In genomic region chr18:76972838-76973237, GRCh38 we compare ENCODE assay signal across 14 cellular contexts.
"Had no signal": no experiment of that assay in that cellular context is flagged by ENCODE, and none has a peak within 500 bp of the region (broad histone marks: within the 10 kb centered on the region; RNA-seq: fewer than 3 reads in every experiment).

No MANE protein-coding gene starts in this region.

- H3K27ac Mint-ChIP-seq: activated B cell treated with CpG ODN at 0.5 μM for 24 hours; activated naive CD8-positive, alpha-beta T cell; activated T-cell treated with anti-CD3 and anti-CD28 coated beads, Interleukin-2, amount 50 U/mL, for 72 hours; stimulated activated effector memory CD8-positive, alpha-beta T cell treated with anti-CD3 and anti-CD28 coated beads, Interleukin-12 subunit alpha, Interleukin-12 subunit beta, amount 100 ng/mL, for 72 hours; T-helper 17 cell had no signal

- H3K27me3 ChIP-seq: esophagus squamous epithelium, foreskin keratinocyte, sigmoid colon had no signal

- H3K36me3 Mint-ChIP-seq: activated naive CD8-positive, alpha-beta T cell had no signal

- H3K9me3 ChIP-seq: esophagus squamous epithelium, sigmoid colon, thoracic aorta had no signal

- H3K4me1 Mint-ChIP-seq: stimulated activated effector memory CD8-positive, alpha-beta T cell treated with anti-CD3 and anti-CD28 coated beads, Interleukin-12 subunit alpha, Interleukin-12 subunit beta, amount 100 ng/mL, for 72 hours had no signal

- DNase-seq: activated B cell treated with CpG ODN at 0.5 μM for 24 hours; activated CD4-positive, alpha-beta T cell treated with anti-CD3 and anti-CD28 coated beads for 48 hours; activated gamma-delta T cell; activated T-cell treated with anti-CD3 and anti-CD28 coated beads, Interleukin-2, amount 50 U/mL, for 72 hours; amniotic stem cell; esophagus squamous epithelium; sigmoid colon; stimulated activated CD4-positive, alpha-beta T cell treated with anti-CD3 and anti-CD28 coated beads, Interleukin-1b, Interleukin-23, amount 100 ng/mL, for 48 hours; T-helper 17 cell had no signal

- H3K27ac ChIP-seq: foreskin keratinocyte, sigmoid colon, thoracic aorta had no signal

- H3K36me3 ChIP-seq: thoracic aorta had no signal

- FAIRE-seq: urothelium cell line had no signal

- H3K4me3 Mint-ChIP-seq: activated B cell treated with CpG ODN at 0.5 μM for 24 hours; activated naive CD8-positive, alpha-beta T cell; activated T-cell treated with anti-CD3 and anti-CD28 coated beads, Interleukin-2, amount 50 U/mL, for 72 hours; stimulated activated effector memory CD8-positive, alpha-beta T cell treated with anti-CD3 and anti-CD28 coated beads, Interleukin-12 subunit alpha, Interleukin-12 subunit beta, amount 100 ng/mL, for 72 hours; T-helper 17 cell had no signal

- H3K4me3 ChIP-seq: esophagus squamous epithelium, sigmoid colon, thoracic aorta had no signal

- H3K9me3 Mint-ChIP-seq: activated B cell treated with CpG ODN at 0.5 μM for 24 hours; activated T-cell treated with anti-CD3 and anti-CD28 coated beads, Interleukin-2, amount 50 U/mL, for 72 hours; stimulated activated effector memory CD8-positive, alpha-beta T cell treated with anti-CD3 and anti-CD28 coated beads, Interleukin-12 subunit alpha, Interleukin-12 subunit beta, amount 100 ng/mL, for 72 hours had no signal

- H3K27me3 Mint-ChIP-seq: activated B cell treated with CpG ODN at 0.5 μM for 24 hours; activated naive CD8-positive, alpha-beta T cell; T-helper 17 cell had no signal
